ENCODE assay signal across 8 cellular contexts in the genomic region with DNA sequence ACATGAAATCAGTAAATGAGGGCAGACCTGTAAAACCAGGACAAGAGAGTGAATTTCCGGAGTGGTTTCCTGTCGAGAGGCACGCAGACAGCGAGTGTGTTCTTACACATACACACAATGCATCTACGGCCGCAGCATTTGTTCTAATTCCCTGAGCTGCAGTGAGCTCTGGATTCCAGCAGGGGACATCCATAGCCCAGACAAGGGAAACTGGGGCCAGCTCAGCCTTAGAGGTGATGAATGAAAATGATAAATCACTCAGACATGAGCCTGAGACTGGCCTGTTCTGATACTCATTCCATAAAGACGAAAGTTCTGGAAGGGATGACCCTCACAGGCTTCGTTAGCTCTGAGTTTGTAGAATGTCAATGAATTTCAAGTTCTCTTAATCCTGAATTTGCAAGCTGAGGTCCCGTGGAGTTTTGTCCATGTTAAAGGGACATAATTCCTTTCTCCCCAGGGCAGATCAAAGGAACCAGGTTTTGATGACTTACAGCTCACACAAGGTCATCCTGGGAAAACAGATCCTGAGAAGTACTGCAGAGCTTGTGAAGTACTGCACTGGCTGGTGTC.
DNase-seq lines count a peak whose midpoint lies in the region; ATAC-seq, FAIRE-seq and TF ChIP-seq lines count a peak whose summit lies in the region.

No MANE protein-coding gene starts in this region.

- ATAC-seq in HG02763 (IDR thresholded peaks at IDR 0.05; ENCODE audit: unreplicated experiment) (peak; percentile 60), SK-N-SH treated with all-trans-retinoic acid at 6 μM for 48 hours (peak; percentile 98), mucosa of descending colon (peak; percentile 97)

- H3K4me1 ChIP-seq in mucosa of descending colon (ENCODE audit: low read depth), result no peaks in the 10 kb centered on the region

- peak; percentile 73 for DNase-seq in AG08395 (ENCODE audit: low spot score)
- DNase-seq in GM12892 (ENCODE audit: insufficient read length), result peak; percentile 5
- DNase-seq in NCI-H1092 (lab: John Stamatoyannopoulos, UW), result peak; percentile 58
- DNase-seq in epithelial cell of proximal tubule (ENCODE audit: low read depth), result peak; percentile 71
- peak in 2 of 3 donors; percentile 51 to 65 for DNase-seq in mucosa of descending colon
- no peak for DNase-seq in NCI-H187 treated with DMSO at 0.1 percent for 48 hours (lab: John Stamatoyannopoulos, UW)

- TF ChIP-seq POLR2A in GM12892 (IDR thresholded peaks at IDR 0.05; ENCODE audit: low read depth, low read length), result no peak

- no peak overlapping the region for H3K4me3 ChIP-seq in epithelial cell of proximal tubule (ENCODE audit: low read depth, low read length)
- H3K4me3 ChIP-seq in mucosa of descending colon, result no peak overlapping the region

- H3K36me3 ChIP-seq in mucosa of descending colon (ENCODE audit: low read depth), result no peaks in the 10 kb centered on the region

- intact Hi-C loops in mucosa of descending colon (cut with DNase I, micrococcal nuclease), result loop anchor here in 1 of 2 donors (10.0 kb wide), 1 partner anchor 483 kb away; no protein-coding TSS in a partner anchor

- peak; percentile 100 for TF ChIP-seq CTCF in epithelial cell of proximal tubule (conservative IDR thresholded peaks at IDR 0.05; ENCODE audit: low read depth, low read length)
- peak; percentile 75 for TF ChIP-seq CTCF in mucosa of descending colon (IDR thresholded peaks at IDR 0.05)

- H3K9me3 ChIP-seq in mucosa of descending colon, result no peaks in the 10 kb centered on the region

- no peak for FAIRE-seq in GM12892 (lab: Jason Lieb, UNC)

TF ChIP-seq in SK-N-SH treated with all-trans-retinoic acid at 6 μM for 48 hours, 23 proteins besides CTCF, POLR2A, EP300 and RAD21:
- 0 out of 2 replicates have a peak, but pooled peaks have one; percentile 19 for TF ChIP-seq ESRRG (CRISPR knock-in tag; IDR thresholded peaks at IDR 0.05)
- TF ChIP-seq BACH2 (CRISPR knock-in tag; IDR thresholded peaks at IDR 0.05; ENCODE audit: borderline replicate concordance), result 0 out of 2 replicates have a peak, but pooled peaks have one; percentile 68
- peak; percentile 30; the same call in 1 of the 2 replicates for TF ChIP-seq TCF4 (CRISPR knock-in tag; IDR thresholded peaks at IDR 0.05; ENCODE audit: borderline replicate concordance)
- no peak for TF ChIP-seq ZNF8 (CRISPR knock-in tag; IDR thresholded peaks at IDR 0.05)
- TF ChIP-seq TOX (CRISPR knock-in tag; IDR thresholded peaks at IDR 0.05; ENCODE audit: borderline replicate concordance), result no peak
- peak; percentile 31; the same call in 1 of the 2 replicates for TF ChIP-seq SNAI2 (CRISPR knock-in tag; IDR thresholded peaks at IDR 0.05)
- no peak for TF ChIP-seq ISL1 (CRISPR knock-in tag; IDR thresholded peaks at IDR 0.05)
- 0 out of 2 replicates have a peak, but pooled peaks have one; percentile 8 for TF ChIP-seq POU6F1 (CRISPR knock-in tag; IDR thresholded peaks at IDR 0.05; ENCODE audit: borderline replicate concordance, low read depth)
- no peak for TF ChIP-seq ZC3H10 (CRISPR knock-in tag; IDR thresholded peaks at IDR 0.05)
